In the genomic region with DNA sequence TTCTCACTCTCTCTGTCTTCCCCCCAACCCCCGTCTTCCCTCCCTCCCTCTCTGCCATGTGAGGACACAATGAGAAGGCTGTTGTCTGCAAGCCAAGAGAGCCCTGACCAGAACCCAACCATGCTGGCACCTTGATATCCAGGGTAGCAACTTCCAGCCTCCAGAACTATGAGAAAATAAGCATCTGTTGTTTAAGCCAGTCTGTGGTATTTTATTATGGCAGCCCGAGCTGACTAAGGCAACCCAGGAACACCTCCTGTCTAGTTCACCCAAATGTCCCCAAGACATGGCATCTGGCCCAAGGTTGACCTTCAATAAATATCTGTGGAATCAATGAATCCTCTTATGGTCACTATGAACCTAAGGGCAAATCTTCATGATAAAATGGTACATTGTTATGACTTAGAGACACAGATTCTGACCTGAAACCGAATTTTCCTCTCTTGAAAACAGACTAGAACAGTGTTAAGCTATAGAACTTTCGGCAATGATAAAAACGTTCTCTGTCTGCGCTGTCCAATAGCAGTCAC, we compare ENCODE assay signal across 14 cellular contexts. TPM values are rescaled to one million over a fixed set of nuclear protein-coding genes. Genes with fewer than 3 reads are reported as not detected.
DNase-seq lines count a peak whose midpoint lies in the region; ATAC-seq lines count a peak whose summit lies in the region.
"Had no signal": no experiment of that assay in that cellular context is flagged by ENCODE, and none has a peak within 500 bp of the region (broad histone marks: within the 10 kb centered on the region; RNA-seq: fewer than 3 reads in every experiment).

No MANE protein-coding gene starts in this region.

- H3K27ac ChIP-seq in Karpas-422 (ENCODE audit: low read length): peak overlapping the region; percentile 86
- H3K27ac ChIP-seq: SJCRH30 had no signal

- DNase-seq in COLO829 (ENCODE audit: low spot score): peak; percentile 39
- no peak for DNase-seq in Karpas-422
- no peak for DNase-seq in effector memory CD8-positive, alpha-beta T cell
- no peak for DNase-seq in globus pallidus (ENCODE audit: low spot score)
- DNase-seq in NCI-H1417 treated with DMSO at 0.1 percent for 48 hours (lab: John Stamatoyannopoulos, UW): no peak
- DNase-seq: GOT3, KBM-7, MV-4-11, NCI-H1436 treated with DMSO at 0.1 percent for 48 hours, NCI-H345, NCI-H524 treated with DMSO at 0.1 percent for 48 hours, SJCRH30 had no signal

- peak overlapping the region; percentile 34; the same call in 1 of the 2 replicates for H3K9ac ChIP-seq in Karpas-422 (ENCODE audit: low read length)

- no peaks in the 10 kb centered on the region; the same call in 1 of the 2 replicates for H4K20me1 ChIP-seq in Karpas-422 (ENCODE audit: insufficient read depth, low read depth, low read length)

- no peak overlapping the region for H3K4me3 ChIP-seq in Karpas-422 (ENCODE audit: low read length)
- H3K4me3 ChIP-seq: SJCRH30 had no signal

- H3K9me3 ChIP-seq in Karpas-422 (ENCODE audit: low read length): no peaks in the 10 kb centered on the region
- H3K9me3 ChIP-seq: SJCRH30 had no signal

- peaks cover 82% of the 10 kb centered on the region for H3K36me3 ChIP-seq in Karpas-422 (ENCODE audit: insufficient read depth, low read length)

- H3K4me1 Mint-ChIP-seq in effector memory CD8-positive, alpha-beta T cell (ENCODE audit: low read depth in 2 of 2): peaks cover 35 to 51% of the 10 kb centered on the region in 2 donors
- peaks cover 67% of the 10 kb centered on the region for H3K4me1 Mint-ChIP-seq in stimulated activated memory B cell treated with anti-CD40 and anti-IgM and Interleukin-4, amounts not matched to agents 10 μg/mL and 1 μg/mL and 100 μg/mL, for 72 hours

- peak overlapping the region; percentile 41 to 57 for H3K27ac Mint-ChIP-seq in effector memory CD8-positive, alpha-beta T cell
- H3K27ac Mint-ChIP-seq in stimulated activated memory B cell treated with anti-CD40 and anti-IgM and Interleukin-4, amounts not matched to agents 10 μg/mL and 1 μg/mL and 100 μg/mL, for 72 hours: peak overlapping the region; percentile 5

- H3K27me3 ChIP-seq in Karpas-422 (ENCODE audit: low read length): no peaks in the 10 kb centered on the region
- H3K27me3 ChIP-seq: SJCRH30 had no signal

- H3K4me1 ChIP-seq in Karpas-422 (ENCODE audit: low read length): peaks cover 95% of the 10 kb centered on the region

- no peaks in the 10 kb centered on the region for H3K9me2 ChIP-seq in Karpas-422 (replicated peaks; ENCODE audit: insufficient read depth, low read length)

- no peaks in the 10 kb centered on the region for H3K27me3 Mint-ChIP-seq in effector memory CD8-positive, alpha-beta T cell
- no peaks in the 10 kb centered on the region for H3K27me3 Mint-ChIP-seq in stimulated activated memory B cell treated with anti-CD40 and anti-IgM and Interleukin-4, amounts not matched to agents 10 μg/mL and 1 μg/mL and 100 μg/mL, for 72 hours

- H2AFZ ChIP-seq in Karpas-422 (ENCODE audit: low read length): no peak overlapping the region

- no peak overlapping the region for H3K4me3 Mint-ChIP-seq in effector memory CD8-positive, alpha-beta T cell
- no peak overlapping the region for H3K4me3 Mint-ChIP-seq in stimulated activated memory B cell treated with anti-CD40 and anti-IgM and Interleukin-4, amounts not matched to agents 10 μg/mL and 1 μg/mL and 100 μg/mL, for 72 hours

- peaks cover 100% of the 10 kb centered on the region for H3K79me2 ChIP-seq in Karpas-422 (ENCODE audit: low read length)

- peaks cover 22% of the 10 kb centered on the region for H3K36me3 Mint-ChIP-seq in effector memory CD8-positive, alpha-beta T cell (ENCODE audit: insufficient read depth)
- H3K36me3 Mint-ChIP-seq in stimulated activated memory B cell treated with anti-CD40 and anti-IgM and Interleukin-4, amounts not matched to agents 10 μg/mL and 1 μg/mL and 100 μg/mL, for 72 hours: peaks cover 87% of the 10 kb centered on the region

- ATAC-seq in effector memory CD8-positive, alpha-beta T cell (replicated peaks): no peak
- no peak for ATAC-seq in stimulated activated memory B cell treated with anti-CD40 and anti-IgM and Interleukin-4, amounts not matched to agents 10 μg/mL and 1 μg/mL and 100 μg/mL, for 72 hours
- no peak for ATAC-seq in HG03039 (IDR thresholded peaks at IDR 0.05; ENCODE audit: unreplicated experiment)

- peak overlapping the region; percentile 27 for H3K4me2 ChIP-seq in Karpas-422 (ENCODE audit: low read depth, low read length, poor library complexity, severe bottlenecking)

- H3K9me3 Mint-ChIP-seq in effector memory CD8-positive, alpha-beta T cell: no peaks in the 10 kb centered on the region
- H3K9me3 Mint-ChIP-seq in stimulated activated memory B cell treated with anti-CD40 and anti-IgM and Interleukin-4, amounts not matched to agents 10 μg/mL and 1 μg/mL and 100 μg/mL, for 72 hours: peaks cover 3% of the 10 kb centered on the region

RNA-seq across cellular contexts. Expression of gene RFTN1, which starts 26.5 kb away (rescaled TPM):
- total RNA-seq in Karpas-422 (2014; rRNA removed; shearing (Covaris generic); ENCODE audit: low replicate concordance): 291 and 375 TPM in 2 replicates
